29 cellular contexts compared by ENCODE assay signal in the genomic region with DNA sequence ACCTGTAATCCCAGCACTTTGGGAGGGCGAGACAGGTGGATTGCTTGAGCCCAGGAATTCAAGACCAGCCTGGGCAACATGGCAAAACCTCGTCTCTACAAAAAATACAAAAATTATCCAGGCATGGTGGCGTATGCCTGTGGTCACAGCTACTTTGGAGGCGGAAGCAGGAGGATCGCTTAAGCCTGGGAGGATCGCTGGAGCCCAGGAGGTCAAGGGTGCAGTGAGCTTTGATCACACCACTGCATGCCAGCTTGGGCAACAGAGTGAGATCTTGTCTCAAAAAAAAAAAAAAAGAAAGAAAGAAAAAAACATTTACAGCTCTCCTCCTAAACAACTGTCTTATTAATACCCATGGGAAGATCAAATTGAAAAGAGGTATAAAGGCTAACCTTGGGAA. TPM values are rescaled to one million over a fixed set of nuclear protein-coding genes. Genes with fewer than 3 reads are reported as not detected.
A peak's percentile ranks its signal among the peaks of the same experiment; 100 is the strongest.
DNase-seq lines count a peak whose midpoint lies in the region; ATAC-seq and TF ChIP-seq lines count a peak whose summit lies in the region.
"Had no signal": no experiment of that assay in that cellular context is flagged by ENCODE, and none has a peak within 500 bp of the region (broad histone marks: within the 10 kb centered on the region; RNA-seq: fewer than 3 reads in every experiment).

No MANE protein-coding gene starts in this region.

- intact Hi-C loops in dendritic cell treated with granulocyte-macrophage colony-stimulating factor and Interleukin-4, amounts not matched to agents 40 ng/mL and 50 ng/mL, for 4 days (cut with micrococcal nuclease), result no loop called here

- H3K27ac Mint-ChIP-seq in dendritic cell treated with granulocyte-macrophage colony-stimulating factor and Interleukin-4, amounts not matched to agents 40 ng/mL and 50 ng/mL, for 4 days, result peak overlapping the region; percentile 18
- peak overlapping the region; percentile 1 for H3K27ac Mint-ChIP-seq in nephron progenitor cell

- no peak for DNase-seq in left lobe of liver (ENCODE audit: low spot score)
- DNase-seq in nephron progenitor cell, result no peak
- DNase-seq in activated naive CD4-positive, alpha-beta T cell treated with Interleukin-2 at 50 U/mL for 16 hours, result no peak
- DNase-seq in effector CD8-positive, alpha-beta T cell (lab: John Stamatoyannopoulos, UW), result no peak
- no peak for DNase-seq in RPMI8226
- DNase-seq: C1 segment of cervical spinal cord; CD4-positive, alpha-beta memory T cell; COR-L47; DMS53; KBM-7; NCI-H1105 treated with DMSO at 0.1 percent for 48 hours; NCI-H146; NCI-H1930; NCI-H2107; NCI-H446 treated with DMSO at 0.1 percent for 48 hours; NCI-H526; NCI-H82; NK-92 treated with Interleukin-12 subunit alpha and Interleukin-12 subunit beta, amount 100 ng/mL, for 24 hours; PC-3 had no signal

- no peak for TF ChIP-seq CTCF in nephron progenitor cell (IDR thresholded peaks at IDR 0.05)

- H3K27me3 Mint-ChIP-seq in dendritic cell treated with granulocyte-macrophage colony-stimulating factor and Interleukin-4, amounts not matched to agents 40 ng/mL and 50 ng/mL, for 4 days, result no peaks in the 10 kb centered on the region
- peaks cover 20% of the 10 kb centered on the region for H3K27me3 Mint-ChIP-seq in nephron progenitor cell (ENCODE audit: low read depth, poor library complexity)

- no peak overlapping the region for H3K4me3 Mint-ChIP-seq in dendritic cell treated with granulocyte-macrophage colony-stimulating factor and Interleukin-4, amounts not matched to agents 40 ng/mL and 50 ng/mL, for 4 days
- no peak overlapping the region for H3K4me3 Mint-ChIP-seq in nephron progenitor cell
- H3K4me3 Mint-ChIP-seq: CD4-positive, alpha-beta memory T cell had no signal

- ATAC-seq in left lobe of liver, result peak; percentile 91
- no peak for ATAC-seq in GM21367 (IDR thresholded peaks at IDR 0.05; ENCODE audit: unreplicated experiment)
- ATAC-seq: PC-3, Right ventricle myocardium inferior had no signal

- H3K4me1 Mint-ChIP-seq in dendritic cell treated with granulocyte-macrophage colony-stimulating factor and Interleukin-4, amounts not matched to agents 40 ng/mL and 50 ng/mL, for 4 days (ENCODE audit: low read depth), result peaks cover 12% of the 10 kb centered on the region
- H3K4me1 Mint-ChIP-seq in nephron progenitor cell, result peaks cover 40% of the 10 kb centered on the region
- H3K4me1 Mint-ChIP-seq: CD4-positive, alpha-beta memory T cell had no signal

- H3K9me3 Mint-ChIP-seq in dendritic cell treated with granulocyte-macrophage colony-stimulating factor and Interleukin-4, amounts not matched to agents 40 ng/mL and 50 ng/mL, for 4 days, result no peaks in the 10 kb centered on the region
- H3K9me3 Mint-ChIP-seq in nephron progenitor cell, result no peaks in the 10 kb centered on the region
- H3K9me3 Mint-ChIP-seq: CD4-positive, alpha-beta memory T cell had no signal

- no peaks in the 10 kb centered on the region for H3K36me3 Mint-ChIP-seq in dendritic cell treated with granulocyte-macrophage colony-stimulating factor and Interleukin-4, amounts not matched to agents 40 ng/mL and 50 ng/mL, for 4 days (ENCODE audit: low read depth)
- no peaks in the 10 kb centered on the region for H3K36me3 Mint-ChIP-seq in nephron progenitor cell (ENCODE audit: low read depth)
- H3K36me3 Mint-ChIP-seq: CD4-positive, alpha-beta memory T cell had no signal

RNA-seq across cellular contexts. Expression of gene MYMX, which starts 8.8 kb away (rescaled TPM):
- total RNA-seq in left lobe of liver, result not detected
- total RNA-seq: A673; CD4-positive, alpha-beta memory T cell; Daoy; H4; HT1080; MCF 10A; PC-3; Right ventricle myocardium inferior had no signal

RNA-seq across cellular contexts. Expression of gene SLC29A1, which starts 15.4 kb away (rescaled TPM):
- 37.5 TPM for total RNA-seq in left lobe of liver

RNA-seq across cellular contexts. Expression of gene HSP90AB1, which starts 38.9 kb away (rescaled TPM):
- 187 TPM for total RNA-seq in left lobe of liver

RNA-seq across cellular contexts. Expression of gene CAPN11, which starts 49.3 kb away (rescaled TPM):
- total RNA-seq in left lobe of liver, result 0.18 TPM
- total RNA-seq: A673; CD4-positive, alpha-beta memory T cell; Daoy; G401; H4; HT1080; MCF 10A; PC-3; SJSA1 had no signal

RNA-seq across cellular contexts. Expression of gene SLC35B2, which starts 49.4 kb away (rescaled TPM):
- total RNA-seq in left lobe of liver, result 18.4 TPM
